20 cellular contexts compared by ENCODE assay signal in genomic region chr13:51225034-51225433, GRCh38. TPM values are rescaled to one million over a fixed set of nuclear protein-coding genes. Genes with fewer than 3 reads are reported as not detected.
DNase-seq lines count a peak whose midpoint lies in the region; ATAC-seq and TF ChIP-seq lines count a peak whose summit lies in the region.
"Had no signal": no experiment of that assay in that cellular context is flagged by ENCODE, and none has a peak within 500 bp of the region (broad histone marks: within the 10 kb centered on the region; RNA-seq: fewer than 3 reads in every experiment).

No MANE protein-coding gene starts in this region.

- peak overlapping the region; percentile 28 for H3K4me3 ChIP-seq in iPS-15b (ENCODE audit: low read depth, low read length)
- H3K4me3 ChIP-seq: adrenal gland, right atrium auricular region had no signal

- H3K36me3 Mint-ChIP-seq in natural killer cell: no peaks in the 10 kb centered on the region
- H3K36me3 Mint-ChIP-seq in natural killer cell treated with Interleukin-12 subunit alpha and Interleukin-12 subunit beta and Interleukin-15 and Interleukin-18, amount 100 ng/mL, for 72 hours: no peaks in the 10 kb centered on the region
- H3K36me3 Mint-ChIP-seq in type B pancreatic cell: peaks cover 4% of the 10 kb centered on the region

- H3K4me1 ChIP-seq in iPS-15b (ENCODE audit: control insufficient read depth, insufficient read depth, low read length): peaks cover 54% of the 10 kb centered on the region

- no peaks in the 10 kb centered on the region for H3K9me3 Mint-ChIP-seq in natural killer cell
- no peaks in the 10 kb centered on the region for H3K9me3 Mint-ChIP-seq in natural killer cell treated with Interleukin-12 subunit alpha and Interleukin-12 subunit beta and Interleukin-15 and Interleukin-18, amount 100 ng/mL, for 72 hours
- no peaks in the 10 kb centered on the region for H3K9me3 Mint-ChIP-seq in type B pancreatic cell
- H3K9me3 Mint-ChIP-seq: activated T-helper 17 cell treated with anti-CD3 and anti-CD28 coated beads, Interleukin-2, amount 50 U/mL, for 72 hours; CD4-positive, alpha-beta T cell; effector memory CD8-positive, alpha-beta T cell had no signal

- H3K27ac Mint-ChIP-seq in natural killer cell: no peak overlapping the region
- no peak overlapping the region for H3K27ac Mint-ChIP-seq in natural killer cell treated with Interleukin-12 subunit alpha and Interleukin-12 subunit beta and Interleukin-15 and Interleukin-18, amount 100 ng/mL, for 72 hours
- H3K27ac Mint-ChIP-seq in type B pancreatic cell: no peak overlapping the region
- H3K27ac Mint-ChIP-seq: activated T-helper 17 cell treated with anti-CD3 and anti-CD28 coated beads, Interleukin-2, amount 50 U/mL, for 72 hours; CD4-positive, alpha-beta T cell; effector memory CD8-positive, alpha-beta T cell had no signal

- DNase-seq in natural killer cell (no peak), amniotic epithelial cell (ENCODE audit: low read depth) (peak; percentile 47), type B pancreatic cell (ENCODE audit: extremely low spot score, unreplicated experiment) (no peak), hypothalamus (lab: John Stamatoyannopoulos, UW) (no peak), NCI-H2029 (lab: John Stamatoyannopoulos, UW) (no peak)
- DNase-seq in natural killer cell treated with Interleukin-12 subunit alpha and Interleukin-12 subunit beta and Interleukin-15 and Interleukin-18, amount 100 ng/mL, for 72 hours (ENCODE audit: low spot score): no peak
- DNase-seq: activated CD4-positive, CD25-positive, alpha-beta regulatory T cell; adrenal gland; CD4-positive, alpha-beta T cell; effector memory CD8-positive, alpha-beta T cell; NCI-H2081 treated with DMSO at 0.1 percent for 48 hours; NCI-H524; SHP77; stimulated activated naive CD8-positive, alpha-beta T cell treated with anti-CD3 and anti-CD28 coated beads, Interleukin-15, Interleukin-2, amounts not matched to agents 100 U/mL and 50 U/mL, for 24 hours; T-helper 2 cell had no signal

- no peaks in the 10 kb centered on the region for H3K9me3 ChIP-seq in iPS-15b (ENCODE audit: control insufficient read depth, insufficient read depth, low read length)
- H3K9me3 ChIP-seq: adrenal gland, neutrophil, right atrium auricular region had no signal

- H3K4me3 Mint-ChIP-seq in natural killer cell: peak overlapping the region; percentile 18
- no peak overlapping the region for H3K4me3 Mint-ChIP-seq in natural killer cell treated with Interleukin-12 subunit alpha and Interleukin-12 subunit beta and Interleukin-15 and Interleukin-18, amount 100 ng/mL, for 72 hours
- H3K4me3 Mint-ChIP-seq in type B pancreatic cell: peak overlapping the region; percentile 72
- H3K4me3 Mint-ChIP-seq: activated T-helper 17 cell treated with anti-CD3 and anti-CD28 coated beads, Interleukin-2, amount 50 U/mL, for 72 hours; effector memory CD8-positive, alpha-beta T cell had no signal

- TF ChIP-seq CTCF in natural killer cell (IDR thresholded peaks at IDR 0.05): no peak
- no peak for TF ChIP-seq CTCF in type B pancreatic cell (conservative IDR thresholded peaks at IDR 0.05)

- ATAC-seq in natural killer cell: no peak
- no peak for ATAC-seq in natural killer cell treated with Interleukin-12 subunit alpha and Interleukin-12 subunit beta and Interleukin-15 and Interleukin-18, amount 100 ng/mL, for 72 hours
- no peak for ATAC-seq in HG02571 (IDR thresholded peaks at IDR 0.05; ENCODE audit: unreplicated experiment)
- ATAC-seq: activated T-helper 17 cell treated with anti-CD3 and anti-CD28 coated beads, Interleukin-2, amount 50 U/mL, for 72 hours; effector memory CD8-positive, alpha-beta T cell; stimulated activated naive CD8-positive, alpha-beta T cell treated with anti-CD3 and anti-CD28 coated beads, Interleukin-15, Interleukin-2, amounts not matched to agents 100 U/mL and 50 U/mL, for 24 hours had no signal

- intact Hi-C loops in natural killer cell (cut with micrococcal nuclease): no loop called here

- H3K36me3 ChIP-seq in iPS-15b (ENCODE audit: control insufficient read depth, insufficient read depth, low read length): peaks cover 10% of the 10 kb centered on the region
- H3K36me3 ChIP-seq: adrenal gland, neutrophil, right atrium auricular region had no signal

- no peaks in the 10 kb centered on the region for H3K4me1 Mint-ChIP-seq in natural killer cell
- H3K4me1 Mint-ChIP-seq in natural killer cell treated with Interleukin-12 subunit alpha and Interleukin-12 subunit beta and Interleukin-15 and Interleukin-18, amount 100 ng/mL, for 72 hours (ENCODE audit: low read depth in 2 of 2): no peaks in the 10 kb centered on the region
- no peaks in the 10 kb centered on the region for H3K4me1 Mint-ChIP-seq in type B pancreatic cell (ENCODE audit: unreplicated experiment)
- H3K4me1 Mint-ChIP-seq: activated T-helper 17 cell treated with anti-CD3 and anti-CD28 coated beads, Interleukin-2, amount 50 U/mL, for 72 hours had no signal

- no peak overlapping the region for H3K9ac ChIP-seq in iPS-15b (ENCODE audit: low read depth, low read length)

- H3K27me3 Mint-ChIP-seq in natural killer cell (ENCODE audit: low read depth in 2 of 2) (peaks cover 35 to 57% of the 10 kb centered on the region in 2 donors), type B pancreatic cell (peaks cover 72% of the 10 kb centered on the region)
- H3K27me3 Mint-ChIP-seq in natural killer cell treated with Interleukin-12 subunit alpha and Interleukin-12 subunit beta and Interleukin-15 and Interleukin-18, amount 100 ng/mL, for 72 hours: peaks cover 40 to 60% of the 10 kb centered on the region in 2 donors

- H3K27me3 ChIP-seq in iPS-15b (ENCODE audit: control insufficient read depth, insufficient read depth, low read length): peaks cover 6% of the 10 kb centered on the region
- H3K27me3 ChIP-seq: adrenal gland, right atrium auricular region had no signal

RNA-seq across cellular contexts. Expression of gene FAM124A, which starts 2.8 kb away (rescaled TPM):
- total RNA-seq in natural killer cell (not detected), type B pancreatic cell (ENCODE audit: low replicate concordance) (0.76 and 4.5 TPM in 2 replicates)
- total RNA-seq in natural killer cell treated with Interleukin-12 subunit alpha and Interleukin-12 subunit beta and Interleukin-15 and Interleukin-18, amount 100 ng/mL, for 72 hours: not detected
- total RNA-seq: CD4-positive, alpha-beta T cell had no signal
